Comparison of ENCODE assay signal across 12 cellular contexts in the genomic region with DNA sequence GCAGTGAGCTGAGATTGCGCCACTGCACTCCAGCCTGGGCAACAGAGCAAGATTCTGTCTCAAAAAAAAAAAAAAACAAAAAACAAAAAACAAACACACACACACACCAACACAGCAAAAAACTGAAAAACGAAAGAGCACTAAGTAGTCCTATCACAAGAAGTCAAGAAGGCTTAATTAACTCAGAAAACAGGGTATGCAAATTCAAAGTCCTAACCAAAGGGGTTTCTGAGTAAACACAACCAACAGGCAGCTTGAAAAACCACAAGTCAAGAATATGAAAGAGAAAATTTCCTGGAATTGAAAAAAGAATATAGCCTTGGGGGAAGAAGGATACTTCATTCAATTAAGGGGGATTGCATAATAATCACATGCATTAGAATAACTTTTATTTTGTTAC. TPM values are rescaled to one million over a fixed set of nuclear protein-coding genes. Genes with fewer than 3 reads are reported as not detected.
DNase-seq lines count a peak whose midpoint lies in the region; ATAC-seq and TF ChIP-seq lines count a peak whose summit lies in the region.
"Had no signal": no experiment of that assay in that cellular context is flagged by ENCODE, and none has a peak within 500 bp of the region (broad histone marks: within the 10 kb centered on the region; RNA-seq: fewer than 3 reads in every experiment).

No MANE protein-coding gene starts in this region.

- H3K23ac ChIP-seq in trophoblast cell (ENCODE audit: low read length), result no peak overlapping the region

- H2BK12ac ChIP-seq in trophoblast cell (ENCODE audit: low read length), result no peak overlapping the region

- no peak overlapping the region for H4K91ac ChIP-seq in trophoblast cell (ENCODE audit: low read depth, low read length)

- H3K27me3 ChIP-seq in A673 (replicated peaks; ENCODE audit: insufficient read depth, low read depth, low read length, poor library complexity) (no peaks in the 10 kb centered on the region), trophoblast cell (ENCODE audit: insufficient read depth, low read length) (no peaks in the 10 kb centered on the region)

- H3K4me3 Mint-ChIP-seq in endothelial cell (ENCODE audit: unreplicated experiment), result no peak overlapping the region

- H2BK120ac ChIP-seq in trophoblast cell (ENCODE audit: insufficient read depth, low read length, poor library complexity), result no peak overlapping the region

- H2AFZ ChIP-seq in trophoblast cell (ENCODE audit: insufficient read depth, low read length, poor library complexity), result no peak overlapping the region
- H2AFZ ChIP-seq: PC-9 had no signal

- no peak overlapping the region for H3K9ac ChIP-seq in trophoblast cell (ENCODE audit: low read length)

- H3K4me3 ChIP-seq in astrocyte of the cerebellum (ENCODE audit: low read depth, low read length) (no peak overlapping the region), A673 (ENCODE audit: low read depth, low read length, poor library complexity, severe bottlenecking) (no peak overlapping the region), trophoblast cell (ENCODE audit: low read depth, low read length) (no peak overlapping the region)
- H3K4me3 ChIP-seq: PC-9 had no signal

- CTCF ChIA-PET in A673 (lab: Charles Lee), result interaction anchor here (0.9 kb wide), 1 partner anchor 37 kb away, joined by 6 read pairs; no protein-coding TSS in a partner anchor

- no peaks in the 10 kb centered on the region for H3K79me2 ChIP-seq in trophoblast cell (ENCODE audit: control insufficient read depth, insufficient read depth, low read length, poor library complexity)

- H3K9me3 ChIP-seq in A673 (ENCODE audit: low read depth, low read length, poor library complexity, severe bottlenecking) (no peaks in the 10 kb centered on the region), trophoblast cell (ENCODE audit: insufficient read depth, low read depth, low read length) (no peaks in the 10 kb centered on the region)

- H3K36me3 ChIP-seq in A673 (ENCODE audit: insufficient read depth, low read length, poor library complexity, severe bottlenecking), result no peaks in the 10 kb centered on the region
- no peaks in the 10 kb centered on the region for H3K36me3 ChIP-seq in trophoblast cell (ENCODE audit: control insufficient read depth in 1 of 2, insufficient read depth in 2 of 2, low read length in 2 of 2)

- BruUV-seq in A673 (replicated peaks; lab: Mats Ljungman, UMichigan), result no TSS peak

- H3K79me1 ChIP-seq in trophoblast cell (ENCODE audit: low read length), result no peaks in the 10 kb centered on the region

- H3K9me3 Mint-ChIP-seq in endothelial cell (ENCODE audit: unreplicated experiment), result no peaks in the 10 kb centered on the region

- no peak overlapping the region for H3K18ac ChIP-seq in trophoblast cell (ENCODE audit: low read length)

- no peak overlapping the region for H4K12ac ChIP-seq in trophoblast cell (ENCODE audit: low read depth, low read length)

- H3K4me1 Mint-ChIP-seq in endothelial cell (ENCODE audit: unreplicated experiment), result peaks cover 14% of the 10 kb centered on the region

- POLR2A ChIA-PET in A673 (lab: Charles Lee; ENCODE audit: low non-redundant PET), result no interaction called here

- no CpG with 5 or more reads among the region's 2 CpGs for WGBS in trophoblast cell (ENCODE audit: extremely low coverage, insufficient coverage, insufficient read length)

- no peak overlapping the region for H3K27ac Mint-ChIP-seq in endothelial cell (ENCODE audit: unreplicated experiment)

- H3K4ac ChIP-seq in trophoblast cell (ENCODE audit: low read depth, low read length), result no peak overlapping the region

- intact Hi-C loops in A673 (cut with micrococcal nuclease; ENCODE audit: unreplicated experiment), result no loop called here

- H3K4me2 ChIP-seq in trophoblast cell (ENCODE audit: low read length), result no peak overlapping the region
- H3K4me2 ChIP-seq: PC-9 had no signal

- H3K4me1 ChIP-seq in A673 (ENCODE audit: insufficient read depth, low read length, poor library complexity, severe bottlenecking), result no peaks in the 10 kb centered on the region
- no peaks in the 10 kb centered on the region for H3K4me1 ChIP-seq in trophoblast cell (ENCODE audit: control insufficient read depth in 1 of 2, insufficient read depth in 2 of 2, low read length in 2 of 2)

- H2AK5ac ChIP-seq in trophoblast cell (ENCODE audit: low read length), result no peak overlapping the region

- DNase-seq in astrocyte of the cerebellum (ENCODE audit: low read depth) (peak; percentile 20), A673 (ENCODE audit: low spot score) (no peak), endothelial cell (ENCODE audit: low spot score) (no peak), trophoblast cell (no peak)
- DNase-seq: hippocampal formation, midbrain, NCI-H1105, PC-9, retina had no signal

- H3K27me3 Mint-ChIP-seq in endothelial cell (ENCODE audit: unreplicated experiment), result no peaks in the 10 kb centered on the region

- in situ Hi-C loops in astrocyte of the cerebellum (cut with HindIII; ENCODE audit: low sequenced_read_pairs), result no loop called here

- H3K27ac ChIP-seq in A673 (ENCODE audit: low read depth, low read length, poor library complexity, severe bottlenecking) (no peak overlapping the region), trophoblast cell (ENCODE audit: low read depth, low read length) (no peak overlapping the region)
- H3K27ac ChIP-seq: PC-9 had no signal

- ATAC-seq in GM19023 (IDR thresholded peaks at IDR 0.05; ENCODE audit: unreplicated experiment), result peak; percentile 85
- peak; percentile 47 for ATAC-seq in GM21526 (IDR thresholded peaks at IDR 0.05; ENCODE audit: low FRiP score, unreplicated experiment)
- peak; percentile 88 for ATAC-seq in HG03354 (IDR thresholded peaks at IDR 0.05; ENCODE audit: poor library complexity, severe bottlenecking, unreplicated experiment)

- H4K8ac ChIP-seq in trophoblast cell (ENCODE audit: low read depth, low read length), result no peak overlapping the region

- no peak overlapping the region for H2BK5ac ChIP-seq in trophoblast cell (ENCODE audit: low read depth, low read length, poor library complexity)

- H3K36me3 Mint-ChIP-seq in endothelial cell (ENCODE audit: low read depth, unreplicated experiment), result no peaks in the 10 kb centered on the region

- H3K14ac ChIP-seq in trophoblast cell (ENCODE audit: low read length), result no peak overlapping the region

- TF ChIP-seq CTCF in astrocyte of the cerebellum (IDR thresholded peaks at IDR 0.05; ENCODE audit: low read depth, low read length, missing control alignments) (no peak), A673 (conservative IDR thresholded peaks at IDR 0.05; ENCODE audit: low read depth, low read length) (no peak), endothelial cell (IDR thresholded peaks at IDR 0.05; ENCODE audit: unreplicated experiment) (no peak)

RNA-seq across cellular contexts. Expression of gene PARP14, which starts 37.7 kb away (rescaled TPM):
- total RNA-seq in A673 (2021) (22.8 and 25.9 TPM in 2 replicates), endothelial cell (ENCODE audit: unreplicated experiment) (41.9 TPM)
- 3.0 and 3.7 TPM in 2 replicates for polyA plus RNA-seq in trophoblast cell (2013)
